16 cellular contexts compared by ENCODE assay signal in the genomic region with DNA sequence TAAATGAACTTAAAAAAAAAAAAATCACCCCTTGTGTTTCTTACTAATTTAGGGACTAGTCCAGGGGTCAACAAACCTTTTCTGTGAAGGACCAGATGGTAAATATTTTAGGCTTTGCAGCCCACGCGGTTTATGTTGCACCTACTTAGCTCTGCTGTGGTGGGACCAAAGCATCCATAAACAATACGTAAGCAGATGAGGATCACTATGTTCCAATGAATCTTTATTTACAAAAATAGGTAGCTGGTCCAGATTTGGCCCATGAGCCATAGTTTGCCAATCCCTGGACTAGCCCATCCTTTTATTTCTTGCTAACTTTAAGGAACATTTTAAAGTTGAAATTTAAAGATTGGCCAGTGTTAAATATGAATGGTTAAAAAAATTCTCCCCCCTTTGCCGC.
DNase-seq lines count a peak whose midpoint lies in the region; ATAC-seq and TF ChIP-seq lines count a peak whose summit lies in the region.
"Had no signal": no experiment of that assay in that cellular context is flagged by ENCODE, and none has a peak within 500 bp of the region (broad histone marks: within the 10 kb centered on the region; RNA-seq: fewer than 3 reads in every experiment).

No MANE protein-coding gene starts in this region.

- peak overlapping the region; percentile 92 for H3K27ac ChIP-seq in left ventricle myocardium inferior (replicated peaks)
- H3K27ac ChIP-seq in prostate gland: peak overlapping the region; percentile 11 to 30
- peak overlapping the region; percentile 43 to 78 (median 68) for H3K27ac ChIP-seq in upper lobe of left lung

- TF ChIP-seq POLR2A in prostate gland (IDR thresholded peaks at IDR 0.05) (no peak), upper lobe of left lung (IDR thresholded peaks at IDR 0.05) (no peak)

- 61% methylated on average over 4 of the region's 4 CpGs for WGBS in prostate gland
- 79 to 83% methylated on average over 4 of the region's 4 CpGs for WGBS in upper lobe of left lung, 2 donors

- no peak for DNase-seq in left ventricle myocardium inferior
- no peak for DNase-seq in Right ventricle myocardium superior
- DNase-seq in fibroblast of mammary gland (ENCODE audit: low read depth): peak; percentile 41
- no peak for DNase-seq in prostate gland (ENCODE audit: low spot score)
- DNase-seq in upper lobe of left lung: no peak
- DNase-seq in inferior parietal cortex (ENCODE audit: extremely low spot score): no peak
- DNase-seq in amniotic stem cell (lab: John Stamatoyannopoulos, UW): no peak
- no peak for DNase-seq in SHP77 (lab: John Stamatoyannopoulos, UW)
- DNase-seq: activated CD4-positive, alpha-beta T cell treated with anti-CD3 and anti-CD28 coated beads for 36 hours; GOT3; head of caudate nucleus; naive thymus-derived CD4-positive, alpha-beta T cell; SIG-M5; stimulated activated CD4-positive, alpha-beta T cell treated with anti-CD3 and anti-CD28 coated beads, Interleukin-2, amount 100 ng/mL, for 48 hours; T-helper 9 cell had no signal

- ATAC-seq in Right ventricle myocardium superior (ENCODE audit: poor library complexity) (no peak), upper lobe of left lung (ENCODE audit: low FRiP score in 2 of 2) (no peak)
- ATAC-seq: activated CD4-positive, alpha-beta T cell treated with anti-CD3 and anti-CD28 coated beads for 36 hours; GM12878; naive thymus-derived CD4-positive, alpha-beta T cell had no signal

- intact Hi-C loops in left ventricle myocardium inferior (cut with micrococcal nuclease): no loop called here
- intact Hi-C loops in Right ventricle myocardium superior (cut with DNase I): no loop called here
- intact Hi-C loops in prostate gland (cut with DNase I): no loop called here

- peaks cover 100% of the 10 kb centered on the region for H3K4me1 ChIP-seq in left ventricle myocardium inferior
- H3K4me1 ChIP-seq in prostate gland (replicated peaks): peaks cover 42% of the 10 kb centered on the region
- H3K4me1 ChIP-seq in upper lobe of left lung: peaks cover 78 to 94% (median 89%) of the 10 kb centered on the region in 4 donors

- H3K36me3 ChIP-seq in left ventricle myocardium inferior (no peaks in the 10 kb centered on the region), prostate gland (no peaks in the 10 kb centered on the region), upper lobe of left lung (no peaks in the 10 kb centered on the region)

- no peak for TF ChIP-seq EP300 in upper lobe of left lung (IDR thresholded peaks at IDR 0.05)

- H3K9me3 ChIP-seq in left ventricle myocardium inferior (replicated peaks) (no peaks in the 10 kb centered on the region), prostate gland (no peaks in the 10 kb centered on the region), upper lobe of left lung (no peaks in the 10 kb centered on the region)

- H3K27me3 ChIP-seq in left ventricle myocardium inferior (ENCODE audit: low read depth) (no peaks in the 10 kb centered on the region), prostate gland (replicated peaks; ENCODE audit: insufficient read depth) (no peaks in the 10 kb centered on the region), upper lobe of left lung (no peaks in the 10 kb centered on the region)

- H3K4me3 ChIP-seq in left ventricle myocardium inferior (peak overlapping the region; percentile 43), fibroblast of mammary gland (ENCODE audit: control insufficient read depth, low read depth, low read length) (no peak overlapping the region), prostate gland (no peak overlapping the region), upper lobe of left lung (no peak overlapping the region)
- H3K4me3 ChIP-seq: GM12878 had no signal

- TF ChIP-seq CTCF in left ventricle myocardium inferior (IDR thresholded peaks at IDR 0.05; ENCODE audit: borderline replicate concordance): no peak
- TF ChIP-seq CTCF in fibroblast of mammary gland (conservative IDR thresholded peaks at IDR 0.05; ENCODE audit: control insufficient read depth, insufficient read depth, low read depth, low read length): no peak
- no peak for TF ChIP-seq CTCF in prostate gland (IDR thresholded peaks at IDR 0.05)
- TF ChIP-seq CTCF in upper lobe of left lung (IDR thresholded peaks at IDR 0.05): no peak

Comparison
In these comparisons a context has a peak if more than half of its experiments do, and no peak if none do; other contexts are left out.
1. H3K27ac ChIP-seq: peak in every context shown above with its lines; median percentile 92 in left ventricle myocardium inferior; 68 in upper lobe of left lung; 20 in prostate gland.